In genomic region chr2:11742317-11742701, GRCh38 we compare ENCODE assay signal across 18 cellular contexts. TPM values are rescaled to one million over a fixed set of nuclear protein-coding genes. Genes with fewer than 3 reads are reported as not detected.
DNase-seq lines count a peak whose midpoint lies in the region; ATAC-seq and TF ChIP-seq lines count a peak whose summit lies in the region.
"Had no signal": no experiment of that assay in that cellular context is flagged by ENCODE, and none has a peak within 500 bp of the region (broad histone marks: within the 10 kb centered on the region; RNA-seq: fewer than 3 reads in every experiment).

No MANE protein-coding gene starts in this region.

- H3K4me1 ChIP-seq in Panc1 (ENCODE audit: control insufficient read depth, insufficient read depth, low read length) (peaks cover 50% of the 10 kb centered on the region), fibroblast of lung (ENCODE audit: control insufficient read depth, extremely low read depth, insufficient read depth, low read length) (peaks cover 25% of the 10 kb centered on the region), ascending aorta (peaks cover 4 to 17% of the 10 kb centered on the region in 2 donors)

- in situ Hi-C loops in Panc1 (cut with HindIII; ENCODE audit: low pct_unique_long_range_greater_than_20kb, low sequenced_read_pairs) = no loop called here

- H3K79me2 ChIP-seq in fibroblast of lung (ENCODE audit: control insufficient read depth, insufficient read depth, low read length) = peaks cover 7% of the 10 kb centered on the region

- no peak for TF ChIP-seq CTCF in Panc1 (IDR thresholded peaks at IDR 0.05)
- no peak for TF ChIP-seq CTCF in fibroblast of lung (conservative IDR thresholded peaks at IDR 0.05 in 1 of 2, IDR thresholded peaks at IDR 0.05 in 1 of 2; ENCODE audit: low read depth in 1 of 2, low read length in 2 of 2)
- TF ChIP-seq CTCF in ascending aorta (IDR thresholded peaks at IDR 0.05) = no peak

- H3K4me3 ChIP-seq in Panc1 (ENCODE audit: low read depth in 2 of 2, low read length in 2 of 2) = no peak overlapping the region
- H3K4me3 ChIP-seq in fibroblast of lung (replicated peaks in 1 of 4; ENCODE audit: control extremely low read depth in 1 of 4, insufficient read depth in 1 of 4, low read depth in 3 of 4, low read length in 4 of 4) = no peak overlapping the region
- H3K4me3 ChIP-seq in ascending aorta = no peak overlapping the region
- H3K4me3 ChIP-seq: breast epithelium, SJSA1, testis had no signal

- no peak overlapping the region for H3K9ac ChIP-seq in fibroblast of lung (ENCODE audit: insufficient read depth, low read length)

- CTCF ChIA-PET in Panc1 (lab: Charles Lee) = interaction anchor here (0.6 to 1.0 kb wide), 2 partner anchors 49 to 55 kb away, joined by 8 to 12 read pairs; no protein-coding TSS in a partner anchor

- POLR2A ChIA-PET in Panc1 (lab: Charles Lee) = no interaction called here

- H3K27ac ChIP-seq in Panc1 (ENCODE audit: low read length) = peak overlapping the region; percentile 96
- peak overlapping the region; percentile 4 for H3K27ac ChIP-seq in fibroblast of lung (ENCODE audit: insufficient read depth, low read length)
- no peak overlapping the region for H3K27ac ChIP-seq in ascending aorta
- H3K27ac ChIP-seq: breast epithelium, SJSA1, testis had no signal

- DNase-seq in ELR (ENCODE audit: low read depth) = peak; percentile 39
- DNase-seq in Panc1 (ENCODE audit: low read depth, low spot score) = no peak
- no peak for DNase-seq in fibroblast of lung (ENCODE audit: low read depth in 2 of 2)
- peak; percentile 49 for DNase-seq in renal cortical epithelial cell (ENCODE audit: low read depth)
- no peak for DNase-seq in ureter (ENCODE audit: low spot score)
- DNase-seq in ascending aorta (ENCODE audit: low spot score in 2 of 2) = no peak
- DNase-seq: activated CD4-positive, CD25-positive, alpha-beta regulatory T cell; cortex of kidney; foreskin melanocyte; Karpas-422; left cardiac atrium; midbrain; NCI-H524 treated with DMSO at 0.1 percent for 48 hours; stimulated activated CD4-positive, alpha-beta T cell treated with anti-CD3 and anti-CD28 coated beads, Interleukin-12 subunit alpha, Interleukin-12 subunit beta, amount 100 ng/mL, for 4 hours; testis had no signal

- BruUV-seq in Panc1 (replicated peaks; lab: Mats Ljungman, UMichigan) = no TSS peak

- H3K4me2 ChIP-seq in fibroblast of lung (ENCODE audit: extremely low read depth, insufficient read depth, low read length) = no peak overlapping the region

- no peaks in the 10 kb centered on the region for H3K27me3 ChIP-seq in Panc1 (ENCODE audit: control insufficient read depth, insufficient read depth, low read length)
- H3K27me3 ChIP-seq in fibroblast of lung (ENCODE audit: control insufficient read depth, insufficient read depth, low read length) = no peaks in the 10 kb centered on the region
- H3K27me3 ChIP-seq in ascending aorta = no peaks in the 10 kb centered on the region
- H3K27me3 ChIP-seq: breast epithelium, SJSA1, testis had no signal

- ATAC-seq in Panc1 (no peak), HG03354 (IDR thresholded peaks at IDR 0.05; ENCODE audit: poor library complexity, severe bottlenecking, unreplicated experiment) (no peak)
- ATAC-seq: left cardiac atrium had no signal

- intact Hi-C loops in Panc1 (cut with micrococcal nuclease; ENCODE audit: unreplicated experiment) = no loop called here
- intact Hi-C loops in ascending aorta (cut with DNase I) = loop anchor here (10.0 kb wide), 2 partner anchors 588 to 972 kb away; partner anchors contain the start of genes SLC66A3 and TRIB2

- no peak overlapping the region for H2AFZ ChIP-seq in fibroblast of lung (ENCODE audit: low read length)

- no peaks in the 10 kb centered on the region; the same call in 1 of the 2 replicates for H3K36me3 ChIP-seq in Panc1 (ENCODE audit: control insufficient read depth, insufficient read depth, low read length)
- H3K36me3 ChIP-seq in fibroblast of lung (ENCODE audit: control insufficient read depth, insufficient read depth, low read length) = no peaks in the 10 kb centered on the region
- no peaks in the 10 kb centered on the region for H3K36me3 ChIP-seq in ascending aorta
- H3K36me3 ChIP-seq: breast epithelium had no signal

- no peaks in the 10 kb centered on the region for H4K20me1 ChIP-seq in fibroblast of lung (ENCODE audit: control insufficient read depth, extremely low read depth, insufficient read depth, low read length)

- H3K9me3 ChIP-seq in Panc1 (ENCODE audit: control insufficient read depth, insufficient read depth, low read depth, low read length) (no peaks in the 10 kb centered on the region), fibroblast of lung (ENCODE audit: control insufficient read depth, insufficient read depth, low read depth, low read length) (no peaks in the 10 kb centered on the region), ascending aorta (no peaks in the 10 kb centered on the region)
- H3K9me3 ChIP-seq: breast epithelium, SJSA1, testis had no signal

RNA-seq across cellular contexts. Expression of gene LPIN1, which starts 4.1 kb away (rescaled TPM):
- total RNA-seq in Panc1 (2021; ENCODE audit: unreplicated experiment) = 51.8 TPM
- 23.0 TPM for polyA plus RNA-seq in Panc1 (2012; ENCODE audit: insufficient read length)
- 149 and 205 TPM in 2 replicates for total RNA-seq in fibroblast of lung
- polyA plus RNA-seq in fibroblast of lung = 87.8 and 97.4 TPM in 2 replicates
- 48.3 and 50.4 TPM in 2 replicates for polyA plus RNA-seq in fibroblast of lung (2012)
- polyA minus RNA-seq in fibroblast of lung (ENCODE audit: low replicate concordance) = 35.1 and 63.6 TPM in 2 replicates
- 33.8 and 39.9 TPM in 2 replicates for total RNA-seq in renal cortical epithelial cell
- 32.3 TPM for total RNA-seq in ureter
- 13.8 TPM for total RNA-seq in ascending aorta

Comparison
In these comparisons a context has a peak if more than half of its experiments do, and no peak if none do; other contexts are left out.
1. DNase-seq: peak in ELR (single experiment) and renal cortical epithelial cell (single experiment); none in Panc1 (single experiment), fibroblast of lung (0 of 2), ureter (single experiment) and ascending aorta (0 of 2).
2. H3K27ac ChIP-seq: peak in Panc1 (single experiment) and fibroblast of lung (single experiment); none in ascending aorta (0 of 2).